20 cellular contexts compared by ENCODE assay signal in genomic region chr10:125235093-125236069, GRCh38.
"Had no signal": no experiment of that assay in that cellular context is flagged by ENCODE, and none has a peak within 500 bp of the region (broad histone marks: within the 10 kb centered on the region; RNA-seq: fewer than 3 reads in every experiment).

No MANE protein-coding gene starts in this region.

- H3K4me1 ChIP-seq: body of pancreas, gastrocnemius medialis, left ventricle myocardium inferior, tibial nerve had no signal

- H3K9me3 ChIP-seq: body of pancreas had no signal

- H3K36me3 ChIP-seq: gastrocnemius medialis, left ventricle myocardium inferior, tibial nerve had no signal

- H3K4me1 Mint-ChIP-seq: activated naive CD8-positive, alpha-beta T cell treated with anti-CD3 and anti-CD28 coated beads for 36 hours; activated T-helper 17 cell treated with anti-CD3 and anti-CD28 coated beads, Interleukin-2, amount 50 U/mL, for 72 hours had no signal

- DNase-seq: activated CD4-positive, alpha-beta T cell treated with anti-CD3 and anti-CD28 coated beads for 48 hours; activated CD4-positive, CD25-positive, alpha-beta regulatory T cell; activated CD8-positive, alpha-beta T cell treated with anti-CD3 and anti-CD28 coated beads for 36 hours; activated naive CD4-positive, alpha-beta T cell; activated naive CD8-positive, alpha-beta T cell treated with anti-CD3 and anti-CD28 coated beads for 36 hours; activated T-cell treated with anti-CD3 and anti-CD28 coated beads, Interleukin-2, amount 50 U/mL, for 1 hour; amygdala; body of pancreas; central memory CD4-positive, alpha-beta T cell; gastrocnemius medialis; head of caudate nucleus; left ventricle myocardium inferior; naive B cell; stimulated activated naive CD8-positive, alpha-beta T cell treated with anti-CD3 and anti-CD28 coated beads, Interleukin-15, Interleukin-2, amounts not matched to agents 100 U/mL and 50 U/mL, for 24 hours had no signal

- H3K36me3 Mint-ChIP-seq: activated naive CD8-positive, alpha-beta T cell treated with anti-CD3 and anti-CD28 coated beads for 36 hours had no signal

- ATAC-seq: activated CD8-positive, alpha-beta T cell treated with anti-CD3 and anti-CD28 coated beads for 36 hours; activated T-helper 17 cell treated with anti-CD3 and anti-CD28 coated beads, Interleukin-2, amount 50 U/mL, for 72 hours; body of pancreas; esophagus mucosa; gastrocnemius medialis; stimulated activated naive CD8-positive, alpha-beta T cell treated with anti-CD3 and anti-CD28 coated beads, Interleukin-15, Interleukin-2, amounts not matched to agents 100 U/mL and 50 U/mL, for 24 hours had no signal

- H3K4me3 ChIP-seq: body of pancreas, coronary artery, gastrocnemius medialis, left ventricle myocardium inferior, tibial nerve had no signal

- H3K27ac Mint-ChIP-seq: activated CD8-positive, alpha-beta T cell treated with anti-CD3 and anti-CD28 coated beads for 36 hours; activated naive CD8-positive, alpha-beta T cell treated with anti-CD3 and anti-CD28 coated beads for 36 hours; activated T-helper 17 cell treated with anti-CD3 and anti-CD28 coated beads, Interleukin-2, amount 50 U/mL, for 72 hours; progenitor cell of endocrine pancreas had no signal

- H3K4me3 Mint-ChIP-seq: activated CD8-positive, alpha-beta T cell treated with anti-CD3 and anti-CD28 coated beads for 36 hours; activated naive CD8-positive, alpha-beta T cell treated with anti-CD3 and anti-CD28 coated beads for 36 hours; activated T-helper 17 cell treated with anti-CD3 and anti-CD28 coated beads, Interleukin-2, amount 50 U/mL, for 72 hours; naive B cell; neural crest cell had no signal

- H3K27ac ChIP-seq: body of pancreas, coronary artery, gastrocnemius medialis, left ventricle myocardium inferior, tibial nerve had no signal
